ENCODE assay signal across 21 cellular contexts in the genomic region with DNA sequence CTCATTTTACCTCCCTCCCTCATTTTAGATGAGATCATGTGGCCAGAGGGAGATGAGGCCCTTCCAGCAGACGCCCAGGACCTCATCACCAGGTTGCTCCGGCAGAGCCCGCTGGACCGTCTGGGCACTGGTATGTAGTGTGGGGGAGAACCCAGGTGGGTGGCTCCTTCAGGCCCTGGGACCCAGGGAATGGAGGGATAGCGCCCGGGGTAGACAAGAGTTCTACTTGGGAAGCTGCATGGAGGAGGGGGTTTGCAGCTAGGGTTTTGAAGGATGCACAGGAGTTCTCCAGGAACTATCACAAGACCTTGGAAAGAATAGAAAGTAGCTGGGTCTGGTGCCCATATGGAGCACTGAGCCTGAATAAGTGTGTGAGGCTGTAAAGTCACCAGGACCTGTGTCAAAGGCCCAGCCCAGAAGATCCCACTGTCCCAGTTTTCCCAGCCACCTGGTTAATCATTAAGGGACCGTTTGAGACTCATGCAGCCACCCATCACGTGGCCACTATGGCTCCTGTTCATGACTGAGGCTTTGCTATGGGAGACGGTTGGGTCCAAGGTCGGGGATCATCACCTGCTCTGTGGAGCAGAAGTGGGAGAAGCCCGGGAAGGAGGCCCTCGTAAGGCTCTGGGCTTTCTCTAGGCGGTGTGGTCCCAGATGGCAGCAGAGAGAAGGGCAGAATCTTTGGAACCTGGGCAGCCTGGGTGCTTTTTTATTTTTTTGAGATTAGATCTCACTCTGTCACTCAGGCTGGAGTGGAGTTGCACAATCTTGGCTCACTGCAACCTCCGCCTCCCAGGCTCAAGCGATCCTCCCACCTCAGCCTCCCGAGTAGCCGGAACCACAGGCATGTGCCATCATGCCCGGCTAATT. TPM values are rescaled to one million over a fixed set of nuclear protein-coding genes. Genes with fewer than 3 reads are reported as not detected.
DNase-seq lines count a peak whose midpoint lies in the region; ATAC-seq and TF ChIP-seq lines count a peak whose summit lies in the region.
"Had no signal": no experiment of that assay in that cellular context is flagged by ENCODE, and none has a peak within 500 bp of the region (broad histone marks: within the 10 kb centered on the region; RNA-seq: fewer than 3 reads in every experiment).

No MANE protein-coding gene starts in this region.

- H3K4me3 ChIP-seq in HEK293 (ENCODE audit: low read depth, low read length) (no peak overlapping the region), body of pancreas (no peak overlapping the region), mucosa of rectum (ENCODE audit: low read length in 2 of 2) (no peak overlapping the region)
- H3K4me3 ChIP-seq: esophagus squamous epithelium, neural progenitor cell had no signal

- 64 to 66% methylated on average over 15 to 16 of the region's 18 CpGs for WGBS in body of pancreas, 2 donors

- H3K27me3 ChIP-seq in body of pancreas: no peaks in the 10 kb centered on the region
- no peaks in the 10 kb centered on the region for H3K27me3 ChIP-seq in mucosa of rectum (ENCODE audit: control insufficient read depth in 2 of 2, insufficient read depth in 2 of 2, low read length in 2 of 2)
- H3K27me3 ChIP-seq: esophagus squamous epithelium, neural progenitor cell had no signal

- intact Hi-C loops in body of pancreas (cut with DNase I): no loop called here

- peak; percentile 84 for ATAC-seq in body of pancreas
- no peak for ATAC-seq in HG02678 (IDR thresholded peaks at IDR 0.05; ENCODE audit: unreplicated experiment)
- ATAC-seq in HG02938 (IDR thresholded peaks at IDR 0.05; ENCODE audit: unreplicated experiment): no peak

- TF ChIP-seq POLR2A in body of pancreas (IDR thresholded peaks at IDR 0.05): no peak

- H3K9me3 ChIP-seq in HEK293 (ENCODE audit: control insufficient read depth, insufficient read depth, low read depth, low read length) (no peaks in the 10 kb centered on the region), body of pancreas (no peaks in the 10 kb centered on the region), mucosa of rectum (ENCODE audit: control insufficient read depth in 2 of 2, low read length in 2 of 2) (no peaks in the 10 kb centered on the region)
- H3K9me3 ChIP-seq: esophagus squamous epithelium had no signal

- H3K36me3 ChIP-seq in HEK293 (ENCODE audit: control insufficient read depth in 2 of 2, insufficient read depth in 1 of 2, low read length in 2 of 2) (peaks cover 0 to 32% of the 10 kb centered on the region in 2 experiments; a peak in 2 of 3 replicates), body of pancreas (replicated peaks in 1 of 2; ENCODE audit: insufficient read depth in 1 of 2, low read depth in 2 of 2) (peaks cover 0 to 39% of the 10 kb centered on the region in 2 donors), mucosa of rectum (ENCODE audit: control insufficient read depth in 2 of 2, insufficient read depth in 2 of 2, low read length in 2 of 2) (peaks cover 31 to 47% of the 10 kb centered on the region in 2 donors)

- POLR2A ChIA-PET in HEK293 (lab: Yijun Ruan, JAX): no interaction called here

- TF ChIP-seq CTCF in HEK293 (tag by site-specific recombination; IDR thresholded peaks at IDR 0.05): no peak
- no peak for TF ChIP-seq CTCF in body of pancreas (IDR thresholded peaks at IDR 0.05)

- H3K9ac ChIP-seq in mucosa of rectum (ENCODE audit: low read depth in 1 of 2, low read length in 2 of 2): peak overlapping the region in 1 of 2 donors; percentile 14
- H3K9ac ChIP-seq: neural progenitor cell had no signal

- H3K27ac ChIP-seq in HEK293 (ENCODE audit: extremely low read depth, low read depth, low read length): no peak overlapping the region
- H3K27ac ChIP-seq in body of pancreas: peak overlapping the region in 3 of 4 donors; percentile 36 to 56 (median 39)
- peak overlapping the region; percentile 70 to 79 for H3K27ac ChIP-seq in mucosa of rectum (ENCODE audit: low read depth in 2 of 2, low read length in 2 of 2)
- H3K27ac ChIP-seq: esophagus squamous epithelium, neural progenitor cell had no signal

- DNase-seq in ACHN (peak; percentile 50), body of pancreas (peak; percentile 63 to 87 (median 80)), DMS 273 (lab: John Stamatoyannopoulos, UW; ENCODE audit: unreplicated experiment) (no peak)
- DNase-seq: activated CD4-positive, CD25-positive, alpha-beta regulatory T cell; AML-193; effector CD4-positive, alpha-beta T cell; esophagus squamous epithelium; glutamatergic neuron; mesendoderm; NCI-H1105 treated with DMSO at 0.1 percent for 48 hours; NCI-H2107; NCI-H524 treated with DMSO at 0.1 percent for 48 hours; stimulated activated CD4-positive, alpha-beta T cell treated with anti-CD3 and anti-CD28 coated beads, Interleukin-15, amount 100 ng/mL, for 24 hours; stimulated activated naive CD4-positive, alpha-beta T cell had no signal

- in situ Hi-C loops in ACHN (cut with HindIII; ENCODE audit: low pct_ligation_motif_present, low pct_unique_long_range_greater_than_20kb, low sequenced_read_pairs): no loop called here

- no peaks in the 10 kb centered on the region for H3K4me1 ChIP-seq in HEK293 (ENCODE audit: control insufficient read depth, insufficient read depth, low read length)
- peaks cover 15% of the 10 kb centered on the region for H3K4me1 ChIP-seq in body of pancreas
- H3K4me1 ChIP-seq in mucosa of rectum (ENCODE audit: control insufficient read depth in 2 of 2, insufficient read depth in 2 of 2, low read length in 2 of 2): peaks cover 7 to 12% of the 10 kb centered on the region in 2 donors
- H3K4me1 ChIP-seq: esophagus squamous epithelium, neural progenitor cell had no signal

- CTCF ChIA-PET in HEK293 (lab: Yijun Ruan, JAX): interaction anchor here (0.6 kb wide), 2 partner anchors 14 to 198 kb away, joined by 3 to 4 read pairs; no protein-coding TSS in a partner anchor

TF ChIP-seq in HEK293, 187 proteins besides CTCF, POLR2A, EP300 and RAD21:
- TF ChIP-seq ZNF404 (tag by site-specific recombination; IDR thresholded peaks at IDR 0.05): no peak
- no peak for TF ChIP-seq ZNF311 (tag by site-specific recombination; IDR thresholded peaks at IDR 0.05; ENCODE audit: borderline replicate concordance)
- TF ChIP-seq ZFP3 (tag by site-specific recombination; IDR thresholded peaks at IDR 0.05; ENCODE audit: low read depth): peak; percentile 91

RNA-seq across cellular contexts. Expression of gene PIK3R2, which starts 17.0 kb away (rescaled TPM):
- 10 to 100 TPM; 18.9 to 21.8 TPM for total RNA-seq in body of pancreas

RNA-seq across cellular contexts. Expression of gene IFI30, which starts 37.7 kb away (rescaled TPM):
- total RNA-seq in body of pancreas: 10 to 100 TPM; 30.3 to 32.9 TPM

RNA-seq across cellular contexts. Expression of gene MAST3, which starts 38.4 kb away (rescaled TPM):
- total RNA-seq in body of pancreas: 10 to 100 TPM; 17.6 to 35.3 TPM

RNA-seq across cellular contexts. Expression of gene IL12RB1, which starts 49.2 kb away (rescaled TPM):
- 1 to 10 TPM in 1 of 2 donors, not detected in 1; 1.0 TPM for total RNA-seq in body of pancreas
- total RNA-seq: G401, H1 had no signal

RNA-seq across cellular contexts. Expression of gene MPV17L2, which starts 57.1 kb away (rescaled TPM):
- 1 to 10 TPM; 3.4 to 5.6 TPM for total RNA-seq in body of pancreas
